In genomic region chr1:116377564-116378529, GRCh38 we compare ENCODE assay signal across 9 cellular contexts. TPM values are rescaled to one million over a fixed set of nuclear protein-coding genes. Genes with fewer than 3 reads are reported as not detected.
DNase-seq lines count a peak whose midpoint lies in the region; ATAC-seq and TF ChIP-seq lines count a peak whose summit lies in the region.
"Had no signal": no experiment of that assay in that cellular context is flagged by ENCODE, and none has a peak within 500 bp of the region (broad histone marks: within the 10 kb centered on the region; RNA-seq: fewer than 3 reads in every experiment).

No MANE protein-coding gene starts in this region.

- intact Hi-C loops in activated T-helper 2 cell treated with anti-CD3 and anti-CD28 coated beads, Interferon-gamma antibody, Interleukin-2, Interleukin-4, amounts not matched to agents 10 μg/mL and 5 μg/mL and 100 μg/mL, durations not matched to agents 14 hours and 24 hours and 36 hours (cut with micrococcal nuclease): loop anchor here (1.0 to 10.0 kb wide), 14 partner anchors 40 to 1287 kb away; partner anchors contain the start of genes CD101 and TENT5C

- H3K27me3 Mint-ChIP-seq in activated T-helper 2 cell treated with anti-CD3 and anti-CD28 coated beads, Interferon-gamma antibody, Interleukin-2, Interleukin-4, amounts not matched to agents 10 μg/mL and 5 μg/mL and 100 μg/mL, durations not matched to agents 14 hours and 24 hours and 36 hours (ENCODE audit: low read depth): no peaks in the 10 kb centered on the region
- H3K27me3 Mint-ChIP-seq in osteocyte (ENCODE audit: unreplicated experiment): no peaks in the 10 kb centered on the region

- peak; percentile 60 for ATAC-seq in HG02840 (IDR thresholded peaks at IDR 0.05; ENCODE audit: low FRiP score, unreplicated experiment)

- in situ Hi-C loops in GM13977 (cut with MboI; ENCODE audit: low pct_unique_long_range_greater_than_20kb, low sequenced_read_pairs, unreplicated experiment): no loop called here

- no peaks in the 10 kb centered on the region for H3K9me3 Mint-ChIP-seq in activated T-helper 2 cell treated with anti-CD3 and anti-CD28 coated beads, Interferon-gamma antibody, Interleukin-2, Interleukin-4, amounts not matched to agents 10 μg/mL and 5 μg/mL and 100 μg/mL, durations not matched to agents 14 hours and 24 hours and 36 hours
- no peaks in the 10 kb centered on the region for H3K9me3 Mint-ChIP-seq in osteocyte (ENCODE audit: unreplicated experiment)

- TF ChIP-seq CTCF in GM13977 (IDR thresholded peaks at IDR 0.05; ENCODE audit: extremely low read depth, insufficient read depth, missing control alignments) (no peak), foreskin fibroblast (IDR thresholded peaks at IDR 0.05; ENCODE audit: low read depth, low read length) (no peak), osteocyte (IDR thresholded peaks at IDR 0.05) (no peak)

- peak overlapping the region; percentile 24 to 38 for H3K4me3 ChIP-seq in foreskin fibroblast (ENCODE audit: low read depth in 1 of 2, low read length in 2 of 2)
- H3K4me3 ChIP-seq: HAP-1 had no signal

- peak overlapping the region; percentile 75 for H3K27ac Mint-ChIP-seq in activated T-helper 2 cell treated with anti-CD3 and anti-CD28 coated beads, Interferon-gamma antibody, Interleukin-2, Interleukin-4, amounts not matched to agents 10 μg/mL and 5 μg/mL and 100 μg/mL, durations not matched to agents 14 hours and 24 hours and 36 hours
- peak overlapping the region; percentile 94 for H3K27ac Mint-ChIP-seq in osteocyte (ENCODE audit: unreplicated experiment)

- peaks cover 66% of the 10 kb centered on the region for H3K4me1 Mint-ChIP-seq in activated T-helper 2 cell treated with anti-CD3 and anti-CD28 coated beads, Interferon-gamma antibody, Interleukin-2, Interleukin-4, amounts not matched to agents 10 μg/mL and 5 μg/mL and 100 μg/mL, durations not matched to agents 14 hours and 24 hours and 36 hours (ENCODE audit: low read depth)
- peaks cover 71% of the 10 kb centered on the region for H3K4me1 Mint-ChIP-seq in osteocyte (ENCODE audit: unreplicated experiment)

- H3K36me3 Mint-ChIP-seq in activated T-helper 2 cell treated with anti-CD3 and anti-CD28 coated beads, Interferon-gamma antibody, Interleukin-2, Interleukin-4, amounts not matched to agents 10 μg/mL and 5 μg/mL and 100 μg/mL, durations not matched to agents 14 hours and 24 hours and 36 hours (ENCODE audit: low read depth): peaks cover 32% of the 10 kb centered on the region
- H3K36me3 Mint-ChIP-seq in osteocyte (ENCODE audit: unreplicated experiment): peaks cover 3% of the 10 kb centered on the region

- DNase-seq in A172 (ENCODE audit: low spot score) (peak; percentile 85), GM13977 (ENCODE audit: low spot score) (peak; percentile 69), NCI-H2227 (lab: John Stamatoyannopoulos, UW; ENCODE audit: unreplicated experiment) (peak; percentile 13), foreskin fibroblast (peak; percentile 81 to 89), osteocyte (ENCODE audit: extremely low spot score, unreplicated experiment) (no peak), NCI-H187 treated with DMSO at 0.1 percent for 48 hours (lab: John Stamatoyannopoulos, UW) (no peak)
- peak; percentile 28 for DNase-seq in activated T-helper 2 cell treated with anti-CD3 and anti-CD28 coated beads, Interferon-gamma antibody, Interleukin-2, Interleukin-4, amounts not matched to agents 10 μg/mL and 5 μg/mL and 100 μg/mL, durations not matched to agents 14 hours and 24 hours and 36 hours (ENCODE audit: low spot score)

- H3K4me3 Mint-ChIP-seq in activated T-helper 2 cell treated with anti-CD3 and anti-CD28 coated beads, Interferon-gamma antibody, Interleukin-2, Interleukin-4, amounts not matched to agents 10 μg/mL and 5 μg/mL and 100 μg/mL, durations not matched to agents 14 hours and 24 hours and 36 hours (ENCODE audit: low read depth): peak overlapping the region; percentile 78
- H3K4me3 Mint-ChIP-seq in osteocyte (ENCODE audit: unreplicated experiment): peak overlapping the region; percentile 66

RNA-seq across cellular contexts. Expression of gene ATP1A1, which starts 4.8 kb away (rescaled TPM):
- 42.1 and 50.9 TPM in 2 replicates for total RNA-seq in A172 (2014; rRNA removed; shearing (Covaris generic))
- 196 and 200 TPM in 2 replicates for total RNA-seq in activated T-helper 2 cell treated with anti-CD3 and anti-CD28 coated beads, Interferon-gamma antibody, Interleukin-2, Interleukin-4, amounts not matched to agents 10 μg/mL and 5 μg/mL and 100 μg/mL, durations not matched to agents 14 hours and 24 hours and 36 hours
- total RNA-seq in osteocyte: 213 TPM in 2 replicates

Comparison
In these comparisons a context has a peak if more than half of its experiments do, and no peak if none do; other contexts are left out.
1. DNase-seq: peak in A172 (single experiment), GM13977 (single experiment), NCI-H2227 (single experiment), activated T-helper 2 cell treated with anti-CD3 and anti-CD28 coated beads, Interferon-gamma antibody, Interleukin-2, Interleukin-4, amounts not matched to agents 10 μg/mL and 5 μg/mL and 100 μg/mL, durations not matched to agents 14 hours and 24 hours and 36 hours (single experiment) and foreskin fibroblast (2 of 2); none in osteocyte (single experiment) and NCI-H187 treated with DMSO at 0.1 percent for 48 hours (single experiment).